Comparison of ENCODE assay signal across 20 cellular contexts in genomic region chr18:74387362-74387761, GRCh38.
"Had no signal": no experiment of that assay in that cellular context is flagged by ENCODE, and none has a peak within 500 bp of the region (broad histone marks: within the 10 kb centered on the region; RNA-seq: fewer than 3 reads in every experiment).

No MANE protein-coding gene starts in this region.

- DNase-seq: activated CD4-positive, CD25-positive, alpha-beta regulatory T cell treated with anti-CD3 and anti-CD28 coated beads, Interleukin-2, amount 50 U/mL, for 72 hours; activated T-cell treated with anti-CD3 and anti-CD28 coated beads, Interleukin-2, amount 50 U/mL, for 1 hour; brain microvascular endothelial cell; caudate nucleus; effector CD4-positive, alpha-beta T cell; erythroblast; islet precursor cell; left colon; nucleus accumbens; right lobe of liver; small intestine; stimulated activated CD4-positive, alpha-beta T cell treated with anti-CD3 and anti-CD28 coated beads, Interleukin-15, amount 100 ng/mL, for 24 hours; T-cell; testis; WERI-Rb-1 had no signal

- H3K4me3 ChIP-seq: ascending aorta, heart left ventricle, right lobe of liver, testis had no signal

- ATAC-seq: activated naive CD4-positive, alpha-beta T cell treated with anti-CD3 and anti-CD28 coated beads, Interleukin-2, amount 50 U/mL, for 72 hours; activated T-helper 17 cell treated with anti-CD3 and anti-CD28 coated beads, Interleukin-2, amount 50 U/mL, for 72 hours; heart left ventricle; left colon; right lobe of liver; stimulated activated memory B cell treated with anti-CD40 and anti-IgM and Interleukin-4, amounts not matched to agents 10 μg/mL and 1 μg/mL and 100 μg/mL, for 72 hours; T-cell had no signal
